ENCODE assay signal across 17 cellular contexts in the genomic region with DNA sequence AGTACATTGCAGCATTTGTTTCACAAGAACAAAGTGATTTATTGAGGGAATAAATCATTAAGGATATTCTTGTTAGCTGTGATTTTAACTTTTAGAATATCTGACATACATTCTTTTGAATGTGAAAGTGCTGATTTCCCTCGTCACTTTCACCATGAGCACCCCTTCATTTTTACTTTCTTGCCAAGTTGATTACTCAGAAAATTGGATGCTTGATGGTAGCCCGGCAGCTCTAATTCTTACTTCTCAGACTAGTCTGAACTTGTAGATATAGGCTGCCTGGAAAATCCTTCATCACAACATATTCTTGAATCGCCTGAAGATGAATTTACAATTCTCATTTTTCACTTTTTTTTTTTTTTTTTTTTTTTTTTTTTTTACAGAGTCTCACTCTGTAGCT.
A peak's percentile ranks its signal among the peaks of the same experiment; 100 is the strongest.
DNase-seq lines count a peak whose midpoint lies in the region; FAIRE-seq and TF ChIP-seq lines count a peak whose summit lies in the region.
"Had no signal": no experiment of that assay in that cellular context is flagged by ENCODE, and none has a peak within 500 bp of the region (broad histone marks: within the 10 kb centered on the region; RNA-seq: fewer than 3 reads in every experiment).

No MANE protein-coding gene starts in this region.

- peak overlapping the region; percentile 49 for H3K27ac ChIP-seq in skeletal muscle tissue (ENCODE audit: low read depth, low read length)
- no peak overlapping the region for H3K27ac ChIP-seq in small intestine (ENCODE audit: low read depth in 1 of 2, low read length in 1 of 2)
- H3K27ac ChIP-seq: WERI-Rb-1 had no signal

- H3K4me1 ChIP-seq in skeletal muscle tissue (ENCODE audit: control insufficient read depth in 3 of 3, insufficient read depth in 3 of 3, low read length in 3 of 3): peaks cover 0 to 2% (median 0%) of the 10 kb centered on the region in 3 donors
- H3K4me1 ChIP-seq in small intestine (ENCODE audit: control insufficient read depth in 2 of 2, insufficient read depth in 1 of 2, low read depth in 1 of 2, low read length in 1 of 2): no peaks in the 10 kb centered on the region

- no peak for FAIRE-seq in small intestine (lab: Jason Lieb, UNC)
- no peak for FAIRE-seq in GM19239 (lab: Jason Lieb, UNC)
- FAIRE-seq: RCC 7860, urothelium cell line had no signal

- H3K27me3 ChIP-seq in skeletal muscle tissue (ENCODE audit: control insufficient read depth in 3 of 3, insufficient read depth in 3 of 3, low read length in 3 of 3) (no peaks in the 10 kb centered on the region), small intestine (ENCODE audit: control insufficient read depth in 2 of 2, insufficient read depth in 2 of 2, low read length in 2 of 2) (no peaks in the 10 kb centered on the region)
- H3K27me3 ChIP-seq: ovary had no signal

- WGBS in small intestine, 3 donors: 50 to 71% (median 66%) methylated on average over 3 of the region's 3 CpGs

- DNase-seq in GM03348 (ENCODE audit: low spot score) (peak; percentile 49), astrocyte of the hippocampus (ENCODE audit: low read depth, low spot score) (peak; percentile 17), fibroblast of pulmonary artery (ENCODE audit: low read depth) (peak; percentile 46), small intestine (no peak), NCI-H510A (lab: John Stamatoyannopoulos, UW) (no peak), GM19239 (ENCODE audit: insufficient read length, low spot score) (no peak), kidney tubule cell (ENCODE audit: low spot score) (no peak)
- DNase-seq: activated CD8-positive, alpha-beta T cell treated with anti-CD3 and anti-CD28 coated beads, Interleukin-2, amount 10 ng/mL, durations not matched to agents 7 days and 5 days; amniotic stem cell; dermis blood vessel endothelial cell; erythroblast; NCI-H1092; ovary; WERI-Rb-1 had no signal

- H3K4me3 ChIP-seq in fibroblast of pulmonary artery (replicated peaks; ENCODE audit: low read depth, low read length) (no peak overlapping the region), skeletal muscle tissue (ENCODE audit: low read length in 3 of 3) (no peak overlapping the region), small intestine (ENCODE audit: low read depth in 1 of 2, low read length in 2 of 2) (no peak overlapping the region)
- H3K4me3 ChIP-seq: ovary had no signal

- no peak for TF ChIP-seq CTCF in fibroblast of pulmonary artery (IDR thresholded peaks at IDR 0.05; ENCODE audit: low read length, missing control alignments)

- H3K36me3 ChIP-seq in skeletal muscle tissue (ENCODE audit: control insufficient read depth in 3 of 3, insufficient read depth in 3 of 3, low read length in 3 of 3): no peaks in the 10 kb centered on the region
- H3K36me3 ChIP-seq in small intestine (ENCODE audit: control insufficient read depth in 2 of 2, insufficient read depth in 2 of 2, low read length in 2 of 2): no peaks in the 10 kb centered on the region
- H3K36me3 ChIP-seq: ovary, WERI-Rb-1 had no signal

- no peak overlapping the region for H3K9ac ChIP-seq in skeletal muscle tissue (ENCODE audit: low read depth in 1 of 3, low read length in 3 of 3)

- H3K9me3 ChIP-seq in skeletal muscle tissue (ENCODE audit: control insufficient read depth in 3 of 3, low read length in 3 of 3) (peaks cover 0 to 8% (median 0%) of the 10 kb centered on the region in 3 donors), small intestine (ENCODE audit: control insufficient read depth, low read depth) (no peaks in the 10 kb centered on the region)
- H3K9me3 ChIP-seq: ovary had no signal

Comparison
In these comparisons a context has a peak if more than half of its experiments do, and no peak if none do; other contexts are left out.
1. DNase-seq: peak in GM03348 (single experiment), astrocyte of the hippocampus (single experiment) and fibroblast of pulmonary artery (single experiment); none in small intestine (single experiment), NCI-H510A (single experiment), GM19239 (single experiment) and kidney tubule cell (single experiment).